Comparison of ENCODE assay signal across 9 cellular contexts in the genomic region with DNA sequence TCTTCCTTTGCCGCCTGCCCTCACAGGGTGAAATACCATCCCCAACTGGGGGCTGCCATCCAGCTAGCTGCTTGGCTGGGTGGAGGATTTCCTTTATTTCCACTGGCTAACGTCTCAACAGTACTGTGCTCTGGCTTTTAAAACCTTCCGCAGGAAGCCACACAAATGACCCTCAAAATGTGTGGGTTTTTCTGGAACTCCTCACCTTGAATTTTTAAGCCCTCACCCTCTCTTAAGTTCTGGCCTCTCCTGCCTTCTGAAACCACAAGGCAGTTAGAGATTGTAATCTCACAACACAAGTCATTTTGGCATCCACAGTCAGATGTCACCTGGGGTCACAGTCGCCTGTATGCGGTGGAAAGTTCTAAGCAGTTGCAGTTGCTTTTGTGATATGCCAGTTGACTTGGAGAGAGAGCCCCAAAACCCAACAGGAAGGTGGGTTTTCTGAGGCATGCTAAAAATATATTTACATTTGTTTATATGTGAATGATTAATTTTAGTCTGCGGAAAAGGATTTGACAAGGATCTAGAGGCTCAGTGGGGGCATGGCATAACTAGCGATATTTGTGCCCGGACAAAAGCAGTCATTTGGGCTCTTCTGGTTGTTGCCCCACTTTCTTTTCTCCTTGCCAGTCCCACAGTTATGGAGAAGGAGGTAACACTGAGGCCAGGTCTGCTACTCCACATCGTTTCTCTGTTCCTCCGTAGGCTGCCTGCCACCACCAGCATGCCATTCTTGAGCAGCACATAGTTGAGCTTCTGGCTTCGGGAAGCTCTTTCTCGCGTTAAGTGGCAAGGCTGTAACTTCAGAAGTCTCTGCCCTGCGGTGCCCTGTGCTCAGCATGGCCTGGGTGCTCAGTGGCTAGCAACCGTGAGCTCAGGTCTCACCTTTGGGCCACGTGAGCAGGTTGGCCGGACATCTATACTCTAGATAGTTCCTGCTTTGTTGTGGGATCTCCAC.
DNase-seq lines count a peak whose midpoint lies in the region; ATAC-seq, FAIRE-seq and TF ChIP-seq lines count a peak whose summit lies in the region.
"Had no signal": no experiment of that assay in that cellular context is flagged by ENCODE, and none has a peak within 500 bp of the region (broad histone marks: within the 10 kb centered on the region; RNA-seq: fewer than 3 reads in every experiment).

No MANE protein-coding gene starts in this region.

- DNase-seq in activated T-cell treated with anti-CD3 and anti-CD28 coated beads for 24 hours (ENCODE audit: low read depth): peak; percentile 53
- peak; percentile 22 for DNase-seq in stimulated activated CD4-positive, alpha-beta T cell treated with anti-CD3 and anti-CD28 coated beads, Interleukin-12 subunit alpha, Interleukin-12 subunit beta, amount 100 ng/mL, for 4 hours
- DNase-seq in NCI-H526 (lab: John Stamatoyannopoulos, UW): no peak
- DNase-seq in retina: no peak
- DNase-seq in kidney tubule cell (ENCODE audit: low spot score): no peak
- no peak for DNase-seq in H54 (ENCODE audit: insufficient read length, low spot score)
- DNase-seq: right lobe of liver had no signal

- FAIRE-seq in H54 (lab: Jason Lieb, UNC): no peak

- no peak for TF ChIP-seq POLR2A in H54 (IDR thresholded peaks at IDR 0.05; ENCODE audit: low read depth, low read length)

- peak; percentile 77 for ATAC-seq in GM18508 (IDR thresholded peaks at IDR 0.05; ENCODE audit: insufficient read depth, unreplicated experiment)
- ATAC-seq in HG03571 (IDR thresholded peaks at IDR 0.05; ENCODE audit: unreplicated experiment): peak; percentile 86

Comparison
In these comparisons a context has a peak if more than half of its experiments do, and no peak if none do; other contexts are left out.
1. DNase-seq: peak in activated T-cell treated with anti-CD3 and anti-CD28 coated beads for 24 hours (single experiment) and stimulated activated CD4-positive, alpha-beta T cell treated with anti-CD3 and anti-CD28 coated beads, Interleukin-12 subunit alpha, Interleukin-12 subunit beta, amount 100 ng/mL, for 4 hours (single experiment); none in NCI-H526 (0 of 2), retina (single experiment), kidney tubule cell (single experiment) and H54 (single experiment).